In genomic region chr4:47914219-47914925, GRCh38 we compare ENCODE assay signal across 1 cellular context.
TF ChIP-seq lines count a peak whose summit lies in the region.

Gene NFXL1 (minus strand): TSS chr4:47914583. CDS start chr4:47914203, 380 bp downstream.

TF ChIP-seq in GM12878, 131 proteins besides CTCF, POLR2A, EP300 and RAD21 (continued from another document and continues in another):
- TF ChIP-seq TBL1XR1 (IDR thresholded peaks at IDR 0.05; ENCODE audit: low read depth, low read length), result peak; percentile 88; the same call in 1 of the 2 replicates
- peak; percentile 56; the same call in 1 of the 2 replicates for TF ChIP-seq SMAD5 (IDR thresholded peaks at IDR 0.05; ENCODE audit: low read depth)
- no peak for TF ChIP-seq POLR2AphosphoS2 (IDR thresholded peaks at IDR 0.05; ENCODE audit: low read depth, low read length)
- peak; percentile 46; the same call in 1 of the 2 replicates for TF ChIP-seq MAX (IDR thresholded peaks at IDR 0.05; ENCODE audit: low read depth, low read length)
- no peak for TF ChIP-seq CUX1 (IDR thresholded peaks at IDR 0.05; ENCODE audit: insufficient replicate concordance, low read depth, low read length)
- TF ChIP-seq PML (IDR thresholded peaks at IDR 0.05; ENCODE audit: low read length), result peak; percentile 70
- TF ChIP-seq ZNF384 (IDR thresholded peaks at IDR 0.05; ENCODE audit: borderline replicate concordance, low read depth, low read length), result no peak
- no peak for TF ChIP-seq NFIC (IDR thresholded peaks at IDR 0.05; ENCODE audit: low read depth, low read length)
- TF ChIP-seq E4F1 (IDR thresholded peaks at IDR 0.05; ENCODE audit: borderline replicate concordance, partially characterized antibody), result no peak
- peak; percentile 93 for TF ChIP-seq CREB1 (IDR thresholded peaks at IDR 0.05; ENCODE audit: low read depth)
- no peak for TF ChIP-seq FOXK2 (IDR thresholded peaks at IDR 0.05)
- no peak for TF ChIP-seq CEBPB (IDR thresholded peaks at IDR 0.05; ENCODE audit: borderline replicate concordance in 1 of 2, low read depth in 2 of 2, low read length in 2 of 2)
- no peak for TF ChIP-seq SKIL (IDR thresholded peaks at IDR 0.05; ENCODE audit: low read depth, poor library complexity, severe bottlenecking)
- TF ChIP-seq ZNF24 (IDR thresholded peaks at IDR 0.05), result no peak
- peak; percentile 58 for TF ChIP-seq RAD51 (IDR thresholded peaks at IDR 0.05)
- TF ChIP-seq PBX3 (IDR thresholded peaks at IDR 0.05; ENCODE audit: insufficient replicate concordance, low read depth, low read length), result no peak
- peak; percentile 20 for TF ChIP-seq MYC (IDR thresholded peaks at IDR 0.05; ENCODE audit: insufficient read depth, insufficient read length, insufficient replicate concordance, low read length, severe bottlenecking)
- peak; percentile 35; the same call in 1 of the 2 replicates for TF ChIP-seq ELK1 (IDR thresholded peaks at IDR 0.05; ENCODE audit: low read depth, low read length)
- TF ChIP-seq EZH2 (IDR thresholded peaks at IDR 0.05; ENCODE audit: borderline replicate concordance, control insufficient read depth, low read depth, low read length), result no peak
- TF ChIP-seq MEF2B (IDR thresholded peaks at IDR 0.05; ENCODE audit: partially characterized antibody, poor library complexity, severe bottlenecking), result no peak
- TF ChIP-seq SUZ12 (IDR thresholded peaks at IDR 0.05; ENCODE audit: unreplicated experiment), result no peak
- TF ChIP-seq GABPA (IDR thresholded peaks at IDR 0.05; ENCODE audit: low read depth), result peak; percentile 93
- TF ChIP-seq ZBTB4 (CRISPR knock-in tag; IDR thresholded peaks at IDR 0.05), result no peak
- peak; percentile 92 for TF ChIP-seq HCFC1 (IDR thresholded peaks at IDR 0.05; ENCODE audit: low read length)
- no peak for TF ChIP-seq BACH1 (IDR thresholded peaks at IDR 0.05; ENCODE audit: borderline replicate concordance)
- TF ChIP-seq CHD2 (IDR thresholded peaks at IDR 0.05; ENCODE audit: borderline replicate concordance, low read depth, low read length), result peak; percentile 83
- TF ChIP-seq CHD1 (IDR thresholded peaks at IDR 0.05; ENCODE audit: low read depth, low read length), result peak; percentile 69; the same call in 1 of the 2 replicates
- no peak for TF ChIP-seq MEF2A (IDR thresholded peaks at IDR 0.05; ENCODE audit: insufficient read depth, low read depth, low read length)
- no peak; the same call in none of the 2 replicates for TF ChIP-seq MXI1 (IDR thresholded peaks at IDR 0.05; ENCODE audit: low read depth, low read length)
- peak; percentile 65 to 89 for TF ChIP-seq SRF (IDR thresholded peaks at IDR 0.05; ENCODE audit: low read depth in 2 of 2, low read length in 2 of 2)
- peak; percentile 91 for TF ChIP-seq NR2C2 (IDR thresholded peaks at IDR 0.05; ENCODE audit: borderline replicate concordance, control insufficient read depth, insufficient read length, low read depth)
- peak; percentile 90 for TF ChIP-seq NR2F1 (conservative IDR thresholded peaks at IDR 0.05)
- TF ChIP-seq MYB (IDR thresholded peaks at IDR 0.05; ENCODE audit: borderline replicate concordance, low read depth, low read length), result no peak
- TF ChIP-seq IKZF2 (IDR thresholded peaks at IDR 0.05), result no peak; a peak in 1 of 4 replicates
- peak; percentile 61; the same call in 1 of the 2 replicates for TF ChIP-seq SIN3A (IDR thresholded peaks at IDR 0.05; ENCODE audit: low read depth, low read length)
- TF ChIP-seq RB1 (IDR thresholded peaks at IDR 0.05; ENCODE audit: borderline replicate concordance), result peak; percentile 52; the same call in 1 of the 2 replicates
- TF ChIP-seq ZBED1 (IDR thresholded peaks at IDR 0.05; ENCODE audit: borderline replicate concordance), result no peak
- no peak for TF ChIP-seq NFXL1 (IDR thresholded peaks at IDR 0.05; ENCODE audit: borderline replicate concordance)
- TF ChIP-seq STAT1 (conservative IDR thresholded peaks at IDR 0.05), result no peak
- TF ChIP-seq HDAC2 (IDR thresholded peaks at IDR 0.05), result no peak
- peak; percentile 57 for TF ChIP-seq NKRF (conservative IDR thresholded peaks at IDR 0.05)
- TF ChIP-seq SREBF1 (IDR thresholded peaks at IDR 0.05; ENCODE audit: low read length), result peak; percentile 88
